ENCODE assay signal across 23 cellular contexts in genomic region chr2:201244829-201245228, GRCh38. TPM values are rescaled to one million over a fixed set of nuclear protein-coding genes. Genes with fewer than 3 reads are reported as not detected.
A peak's percentile ranks its signal among the peaks of the same experiment; 100 is the strongest.
DNase-seq lines count a peak whose midpoint lies in the region; ATAC-seq and TF ChIP-seq lines count a peak whose summit lies in the region.
"Had no signal": no experiment of that assay in that cellular context is flagged by ENCODE, and none has a peak within 500 bp of the region (broad histone marks: within the 10 kb centered on the region; RNA-seq: fewer than 3 reads in every experiment).

No MANE protein-coding gene starts in this region.

- no peak overlapping the region for H2AFZ ChIP-seq in OCI-LY7 (ENCODE audit: low read length)
- H2AFZ ChIP-seq: parathyroid adenoma had no signal

- H3K36me3 ChIP-seq in BLaER1 (peaks cover 44% of the 10 kb centered on the region), OCI-LY7 (ENCODE audit: insufficient read depth, low read length) (peaks cover 35% of the 10 kb centered on the region)
- H3K36me3 ChIP-seq in CD4-positive, alpha-beta memory T cell (ENCODE audit: insufficient read depth, low read length): peaks cover 5% of the 10 kb centered on the region
- H3K36me3 ChIP-seq: gastrocnemius medialis, right atrium auricular region had no signal

- H3K9me2 ChIP-seq in OCI-LY7 (ENCODE audit: insufficient read depth, low read length): no peaks in the 10 kb centered on the region

- intact Hi-C loops in CD4-positive, alpha-beta memory T cell (cut with micrococcal nuclease): no loop called here
- intact Hi-C loops in OCI-LY7 (cut with micrococcal nuclease; ENCODE audit: unreplicated experiment): no loop called here

- H3K27me3 Mint-ChIP-seq in CD4-positive, alpha-beta memory T cell: no peaks in the 10 kb centered on the region
- H3K27me3 Mint-ChIP-seq: activated naive CD4-positive, alpha-beta T cell treated with anti-CD3 and anti-CD28 coated beads, Interleukin-2, amount 10 ng/mL, durations not matched to agents 7 days and 5 days had no signal

- no peak overlapping the region for H3K4me3 Mint-ChIP-seq in CD4-positive, alpha-beta memory T cell
- H3K4me3 Mint-ChIP-seq: activated naive CD4-positive, alpha-beta T cell treated with anti-CD3 and anti-CD28 coated beads, Interleukin-2, amount 10 ng/mL, durations not matched to agents 7 days and 5 days; activated T-cell treated with anti-CD3 and anti-CD28 coated beads, Interleukin-2, amount 50 U/mL, for 72 hours; H9; neural crest cell had no signal

- no TSS peak for BruUV-seq in OCI-LY7 (replicated peaks; lab: Mats Ljungman, UMichigan)

- peaks cover 39 to 82% (median 60%) of the 10 kb centered on the region in 4 donors for H3K4me1 Mint-ChIP-seq in CD4-positive, alpha-beta memory T cell
- H3K4me1 Mint-ChIP-seq: H9, neural crest cell had no signal

- peak overlapping the region in 5 of 7 donors; percentile 4 to 70 (median 49) for H3K27ac Mint-ChIP-seq in CD4-positive, alpha-beta memory T cell
- H3K27ac Mint-ChIP-seq: activated naive CD4-positive, alpha-beta T cell treated with anti-CD3 and anti-CD28 coated beads, Interleukin-2, amount 10 ng/mL, durations not matched to agents 7 days and 5 days; activated T-cell treated with anti-CD3 and anti-CD28 coated beads, Interleukin-2, amount 50 U/mL, for 72 hours had no signal

- peaks cover 41% of the 10 kb centered on the region for H3K4me1 ChIP-seq in BLaER1
- peaks cover 48% of the 10 kb centered on the region for H3K4me1 ChIP-seq in CD4-positive, alpha-beta memory T cell (ENCODE audit: insufficient read depth, low read length)
- no peaks in the 10 kb centered on the region for H3K4me1 ChIP-seq in OCI-LY7 (ENCODE audit: insufficient read depth, low read length, poor library complexity, severe bottlenecking)
- H3K4me1 ChIP-seq: gastrocnemius medialis, parathyroid adenoma, right atrium auricular region had no signal

- H3K27ac ChIP-seq in BLaER1 (peak overlapping the region; percentile 40; the same call in 1 of the 2 replicates), OCI-LY7 (ENCODE audit: low read depth, low read length, poor library complexity, severe bottlenecking) (no peak overlapping the region)
- H3K27ac ChIP-seq in CD4-positive, alpha-beta memory T cell (ENCODE audit: low read depth, low read length): no peak overlapping the region
- H3K27ac ChIP-seq: gastrocnemius medialis, parathyroid adenoma, right atrium auricular region had no signal

- TF ChIP-seq CTCF in OCI-LY7 (conservative IDR thresholded peaks at IDR 0.05; ENCODE audit: low read length): 0 out of 2 replicates have a peak, but pooled peaks have one; percentile 20
- peak; percentile 5 for TF ChIP-seq CTCF in epithelial cell of proximal tubule (conservative IDR thresholded peaks at IDR 0.05; ENCODE audit: low read depth, low read length)

- H3K4me2 ChIP-seq in BLaER1: peak overlapping the region; percentile 53
- H3K4me2 ChIP-seq in OCI-LY7 (ENCODE audit: low read length): no peak overlapping the region

- H3K36me3 Mint-ChIP-seq in CD4-positive, alpha-beta memory T cell: peaks cover 37 to 43% of the 10 kb centered on the region in 2 donors

- peaks cover 0 to 4% (median 0%) of the 10 kb centered on the region in 8 donors for H3K9me3 Mint-ChIP-seq in CD4-positive, alpha-beta memory T cell

- no peak overlapping the region for H3K4me3 ChIP-seq in BLaER1
- H3K4me3 ChIP-seq in CD4-positive, alpha-beta memory T cell (ENCODE audit: low read length in 2 of 2): no peak overlapping the region
- no peak overlapping the region for H3K4me3 ChIP-seq in OCI-LY7 (ENCODE audit: low read depth, low read length, poor library complexity, severe bottlenecking)
- no peak overlapping the region for H3K4me3 ChIP-seq in epithelial cell of proximal tubule (ENCODE audit: low read depth, low read length)
- H3K4me3 ChIP-seq: gastrocnemius medialis, lung, mucosa of descending colon, right atrium auricular region had no signal

- no peaks in the 10 kb centered on the region for H3K79me2 ChIP-seq in OCI-LY7 (ENCODE audit: insufficient read depth, low read depth, low read length)
- H3K79me2 ChIP-seq: parathyroid adenoma had no signal

- no peak overlapping the region for H3K9ac ChIP-seq in BLaER1
- H3K9ac ChIP-seq: parathyroid adenoma had no signal

- DNase-seq in CD4-positive, alpha-beta memory T cell: no peak
- no peak for DNase-seq in OCI-LY7 (ENCODE audit: low spot score)
- DNase-seq in epithelial cell of proximal tubule (ENCODE audit: low read depth): no peak
- no peak for DNase-seq in NCI-H82 treated with DMSO at 0.1 percent for 48 hours (lab: John Stamatoyannopoulos, UW; ENCODE audit: unreplicated experiment)
- no peak for DNase-seq in anterior cingulate cortex (lab: John Stamatoyannopoulos, UW)
- no peak for DNase-seq in OCI-M1 (lab: John Stamatoyannopoulos, UW)
- DNase-seq: activated CD4-positive, CD25-positive, alpha-beta regulatory T cell treated with anti-CD3 and anti-CD28 coated beads, Interleukin-2, amount 50 U/mL, for 72 hours; activated naive CD4-positive, alpha-beta T cell treated with anti-CD3 and anti-CD28 coated beads, Interleukin-2, amount 10 ng/mL, durations not matched to agents 7 days and 5 days; activated T-cell treated with anti-CD3 and anti-CD28 coated beads, Interleukin-2, amount 50 U/mL, for 72 hours; caudate nucleus; gastrocnemius medialis; H9; mucosa of descending colon; NCI-H1105; NCI-H2029; NCI-H526; trophoblast cell had no signal

- no peaks in the 10 kb centered on the region for H3K27me3 ChIP-seq in BLaER1
- no peaks in the 10 kb centered on the region for H3K27me3 ChIP-seq in CD4-positive, alpha-beta memory T cell (ENCODE audit: insufficient read depth, low read length)
- H3K27me3 ChIP-seq: gastrocnemius medialis, right atrium auricular region had no signal

- H4K20me1 ChIP-seq in BLaER1 (no peaks in the 10 kb centered on the region), OCI-LY7 (ENCODE audit: insufficient read depth, low read length) (no peaks in the 10 kb centered on the region)

- POLR2A ChIA-PET in CD4-positive, alpha-beta memory T cell (lab: Charles Lee; ENCODE audit: partially characterized antibody): no interaction called here
- POLR2A ChIA-PET in OCI-LY7 (lab: Charles Lee): no interaction called here

- no peak for ATAC-seq in HG03342 (IDR thresholded peaks at IDR 0.05; ENCODE audit: unreplicated experiment)
- ATAC-seq: activated T-cell treated with anti-CD3 and anti-CD28 coated beads, Interleukin-2, amount 50 U/mL, for 72 hours; gastrocnemius medialis; mucosa of descending colon had no signal

- H3K9me3 ChIP-seq in BLaER1: peaks cover 28% of the 10 kb centered on the region
- H3K9me3 ChIP-seq in CD4-positive, alpha-beta memory T cell (ENCODE audit: control insufficient read depth in 1 of 2, low read length in 2 of 2): no peaks in the 10 kb centered on the region
- peaks cover 17% of the 10 kb centered on the region for H3K9me3 ChIP-seq in OCI-LY7 (ENCODE audit: low read length)
- H3K9me3 ChIP-seq: gastrocnemius medialis, mucosa of descending colon had no signal

- CTCF ChIA-PET in CD4-positive, alpha-beta memory T cell (lab: Charles Lee; ENCODE audit: partially characterized antibody): interaction anchor here (0.9 to 1.9 kb wide), 4 partner anchors 8 to 120 kb away, joined by 3 to 8 read pairs (median 3); no protein-coding TSS in a partner anchor
- CTCF ChIA-PET in OCI-LY7 (lab: Charles Lee; ENCODE audit: unreplicated experiment): no interaction called here

RNA-seq across cellular contexts. Expression of gene CASP8, which starts 15.5 kb away (rescaled TPM):
- 100 to 1,000 TPM; 199 to 200 TPM for total RNA-seq in CD4-positive, alpha-beta memory T cell
- polyA plus RNA-seq in CD4-positive, alpha-beta memory T cell: 100 to 1,000 TPM in 1 of 2 donors, 10 to 100 TPM in 1; 30.6 to 108 TPM
- 30.5 and 32.4 TPM in 2 replicates for total RNA-seq in OCI-LY7 (2014; rRNA removed; shearing (Covaris generic))
- 34.7 and 35.9 TPM in 2 replicates for total RNA-seq in OCI-LY7 (2022)
- total RNA-seq in epithelial cell of proximal tubule: 8.2 and 9.9 TPM in 2 replicates

Comparison
In these comparisons a context has a peak if more than half of its experiments do, and no peak if none do; other contexts are left out.
1. RNA of gene CASP8, which starts 15.5 kb away (total RNA-seq): 199 to 200 TPM in CD4-positive, alpha-beta memory T cell; 30.5 to 35.9 TPM in OCI-LY7 and 8.2 to 9.9 TPM in epithelial cell of proximal tubule; every median in the first group is over 4 times any median in the second.